ENCODE assay signal across 9 cellular contexts in genomic region chr10:25682203-25682950, GRCh38.
A peak's percentile ranks its signal among the peaks of the same experiment; 100 is the strongest.
DNase-seq lines count a peak whose midpoint lies in the region; ATAC-seq and TF ChIP-seq lines count a peak whose summit lies in the region.
"Had no signal": no experiment of that assay in that cellular context is flagged by ENCODE, and none has a peak within 500 bp of the region (broad histone marks: within the 10 kb centered on the region; RNA-seq: fewer than 3 reads in every experiment).

No MANE protein-coding gene starts in this region.

- no peaks in the 10 kb centered on the region for H3K4me1 Mint-ChIP-seq in T-helper 17 cell
- no peaks in the 10 kb centered on the region for H3K4me1 Mint-ChIP-seq in activated T-helper 17 cell treated with anti-CD3 and anti-CD28 coated beads, Interleukin-2, amount 50 U/mL, for 72 hours

- ATAC-seq in T-helper 17 cell (no peak), GM18907 (IDR thresholded peaks at IDR 0.05; ENCODE audit: unreplicated experiment) (no peak)
- ATAC-seq in activated T-helper 17 cell treated with anti-CD3 and anti-CD28 coated beads, Interleukin-2, amount 50 U/mL, for 72 hours (replicated peaks), result no peak

- TF ChIP-seq CTCF in RWPE1 (conservative IDR thresholded peaks at IDR 0.05; ENCODE audit: low read depth) (no peak), fibroblast of villous mesenchyme (IDR thresholded peaks at IDR 0.05; ENCODE audit: insufficient read depth, low read depth, low read length) (peak; percentile 82), parathyroid adenoma (IDR thresholded peaks at IDR 0.05) (peak; percentile 77)

- peak overlapping the region; percentile 43 for H3K9ac ChIP-seq in parathyroid adenoma

- H2AFZ ChIP-seq in parathyroid adenoma, result peak overlapping the region; percentile 98

- CTCF ChIA-PET in RWPE1 (lab: Yijun Ruan, JAX), result interaction anchor here (0.6 to 0.7 kb wide), 2 partner anchors 83 to 593 kb away, joined by 4 to 5 read pairs; no protein-coding TSS in a partner anchor

- H3K27me3 ChIP-seq in parathyroid adenoma (ENCODE audit: control insufficient read depth, insufficient read depth, low read length), result no peaks in the 10 kb centered on the region

- H3K4me3 ChIP-seq in fibroblast of villous mesenchyme (ENCODE audit: low read depth, low read length), result peak overlapping the region; percentile 19
- peak overlapping the region; percentile 32 for H3K4me3 ChIP-seq in parathyroid adenoma (ENCODE audit: low read depth, low read length)

- POLR2A ChIA-PET in RWPE1 (lab: Yijun Ruan, JAX; ENCODE audit: low non-redundant PET), result no interaction called here

- H3K4me2 ChIP-seq in parathyroid adenoma (ENCODE audit: low read length), result peak overlapping the region; percentile 38

- no peaks in the 10 kb centered on the region for H3K9me3 ChIP-seq in parathyroid adenoma (ENCODE audit: control insufficient read depth, low read length)
- H3K9me3 ChIP-seq in T-helper 17 cell (ENCODE audit: control insufficient read depth, low read length, poor library complexity, severe bottlenecking), result no peaks in the 10 kb centered on the region

- no peak overlapping the region for H3K27ac Mint-ChIP-seq in T-helper 17 cell
- no peak overlapping the region for H3K27ac Mint-ChIP-seq in activated T-helper 17 cell treated with anti-CD3 and anti-CD28 coated beads, Interleukin-2, amount 50 U/mL, for 72 hours

- no peaks in the 10 kb centered on the region for H3K79me2 ChIP-seq in parathyroid adenoma

- H3K27ac ChIP-seq in RWPE1 (no peak overlapping the region), parathyroid adenoma (peak overlapping the region; percentile 93)

- H3K4me3 Mint-ChIP-seq in T-helper 17 cell, result no peak overlapping the region
- no peak overlapping the region for H3K4me3 Mint-ChIP-seq in activated T-helper 17 cell treated with anti-CD3 and anti-CD28 coated beads, Interleukin-2, amount 50 U/mL, for 72 hours

- DNase-seq in ELR (ENCODE audit: low read depth), result peak; percentile 2
- DNase-seq in RWPE1 (ENCODE audit: low spot score), result peak; percentile 13
- DNase-seq in fibroblast of villous mesenchyme (ENCODE audit: low read depth), result peak; percentile 63
- no peak for DNase-seq in KG1 (lab: John Stamatoyannopoulos, UW)
- no peak for DNase-seq in T-helper 17 cell
- DNase-seq: IMR-90 had no signal

- H3K4me1 ChIP-seq in parathyroid adenoma, result peaks cover 16% of the 10 kb centered on the region

- no peaks in the 10 kb centered on the region for H3K36me3 ChIP-seq in parathyroid adenoma (ENCODE audit: control insufficient read depth, insufficient read depth, low read length)

- peaks cover 5% of the 10 kb centered on the region for H3K27me3 Mint-ChIP-seq in T-helper 17 cell
- no peaks in the 10 kb centered on the region for H3K27me3 Mint-ChIP-seq in activated T-helper 17 cell treated with anti-CD3 and anti-CD28 coated beads, Interleukin-2, amount 50 U/mL, for 72 hours

- no peaks in the 10 kb centered on the region for H3K9me3 Mint-ChIP-seq in activated T-helper 17 cell treated with anti-CD3 and anti-CD28 coated beads, Interleukin-2, amount 50 U/mL, for 72 hours

- no peaks in the 10 kb centered on the region for H3K36me3 Mint-ChIP-seq in T-helper 17 cell (ENCODE audit: low read depth)
- H3K36me3 Mint-ChIP-seq in activated T-helper 17 cell treated with anti-CD3 and anti-CD28 coated beads, Interleukin-2, amount 50 U/mL, for 72 hours (ENCODE audit: low read depth), result no peaks in the 10 kb centered on the region

Comparison
In these comparisons a context has a peak if more than half of its experiments do, and no peak if none do; other contexts are left out.
1. DNase-seq: peak in ELR (single experiment), RWPE1 (single experiment) and fibroblast of villous mesenchyme (single experiment); none in KG1 (single experiment) and T-helper 17 cell (0 of 3).